Comparison of ENCODE assay signal across 7 cellular contexts in genomic region chr19:2475018-2475701, GRCh38. TPM values are rescaled to one million over a fixed set of nuclear protein-coding genes. Genes with fewer than 3 reads are reported as not detected.
DNase-seq lines count a peak whose midpoint lies in the region; ATAC-seq, FAIRE-seq and TF ChIP-seq lines count a peak whose summit lies in the region.

No MANE protein-coding gene starts in this region.

- no peaks in the 10 kb centered on the region for H3K27me3 ChIP-seq in bronchial epithelial cell (ENCODE audit: control insufficient read depth, insufficient read depth, low read length)

- peak overlapping the region; percentile 99 for H3K4me3 ChIP-seq in bronchial epithelial cell (ENCODE audit: low read depth, low read length)

- H3K27ac ChIP-seq in VCaP, result peak overlapping the region; percentile 72

- H3K36me3 ChIP-seq in bronchial epithelial cell (ENCODE audit: control insufficient read depth, insufficient read depth, low read length), result peaks cover 2% of the 10 kb centered on the region

- DNase-seq in HT1080 (ENCODE audit: low read depth) (peak; percentile 68), bronchial epithelial cell (ENCODE audit: low read depth) (no peak), kidney glomerular epithelial cell (lab: John Stamatoyannopoulos, UW) (peak; percentile 32), DMS79 (lab: John Stamatoyannopoulos, UW) (no peak)
- DNase-seq in stimulated activated CD4-positive, alpha-beta T cell treated with anti-CD3 and anti-CD28 coated beads, Interleukin-1b, Interleukin-23, amount 100 ng/mL, for 48 hours, result peak; percentile 84

- TF ChIP-seq CTCF in VCaP (conservative IDR thresholded peaks at IDR 0.05) (no peak), bronchial epithelial cell (IDR thresholded peaks at IDR 0.05; ENCODE audit: insufficient read depth, low read length, severe bottlenecking) (no peak)

- ATAC-seq in GM19035 (IDR thresholded peaks at IDR 0.05; ENCODE audit: unreplicated experiment), result peak; percentile 6

- FAIRE-seq in bronchial epithelial cell (lab: Jason Lieb, UNC), result no peak

RNA-seq across cellular contexts. Expression of gene GADD45B, which starts 0.8 kb away (rescaled TPM):
- 40.0 and 53.1 TPM in 2 replicates for total RNA-seq in HT1080 (2014; rRNA removed; shearing (Covaris generic))
- 40.7 and 47.0 TPM in 2 replicates for polyA plus RNA-seq in HT1080 (2015; cell fraction: cytosol; rRNA removed)
- 77.7 and 96.6 TPM in 2 replicates for polyA plus RNA-seq in HT1080 (2015; cell fraction: nucleus; rRNA removed)
- 25.8 and 26.1 TPM in 2 replicates for total RNA-seq in bronchial epithelial cell

RNA-seq across cellular contexts. Expression of gene LMNB2, which starts 18.4 kb away (rescaled TPM):
- 249 and 268 TPM in 2 replicates for total RNA-seq in HT1080 (2014; rRNA removed; shearing (Covaris generic))
- 158 and 169 TPM in 2 replicates for polyA plus RNA-seq in HT1080 (2015; cell fraction: cytosol; rRNA removed)
- 162 and 164 TPM in 2 replicates for polyA plus RNA-seq in HT1080 (2015; cell fraction: nucleus; rRNA removed)
- total RNA-seq in bronchial epithelial cell, result 54.0 and 74.5 TPM in 2 replicates

RNA-seq across cellular contexts. Expression of gene TIMM13, which starts 47.8 kb away (rescaled TPM):
- total RNA-seq in HT1080 (2014; rRNA removed; shearing (Covaris generic)), result 115 and 124 TPM in 2 replicates
- polyA plus RNA-seq in HT1080 (2015; cell fraction: cytosol; rRNA removed), result 60.9 and 71.3 TPM in 2 replicates
- polyA plus RNA-seq in HT1080 (2015; cell fraction: nucleus; rRNA removed), result 28.4 and 32.7 TPM in 2 replicates
- 39.5 and 44.9 TPM in 2 replicates for total RNA-seq in bronchial epithelial cell

Comparison
In these comparisons a context has a peak if more than half of its experiments do, and no peak if none do; other contexts are left out.
1. DNase-seq: peak in HT1080 (single experiment), kidney glomerular epithelial cell (single experiment) and stimulated activated CD4-positive, alpha-beta T cell treated with anti-CD3 and anti-CD28 coated beads, Interleukin-1b, Interleukin-23, amount 100 ng/mL, for 48 hours (single experiment); none in bronchial epithelial cell (single experiment) and DMS79 (single experiment).